Comparison of ENCODE assay signal across 8 cellular contexts in genomic region chr3:40309925-40310635, GRCh38. TPM values are rescaled to one million over a fixed set of nuclear protein-coding genes. Genes with fewer than 3 reads are reported as not detected.
DNase-seq lines count a peak whose midpoint lies in the region; ATAC-seq lines count a peak whose summit lies in the region.

No MANE protein-coding gene starts in this region.

- DNase-seq in stimulated activated CD4-positive, alpha-beta T cell treated with anti-CD3 and anti-CD28 coated beads, Interleukin-12 subunit alpha, Interleukin-12 subunit beta, amount 100 ng/mL, for 4 hours: peak; percentile 30
- DNase-seq in stimulated activated CD4-positive, alpha-beta T cell treated with anti-CD3 and anti-CD28 coated beads, Interleukin-4, amount 100 ng/mL, for 24 hours: no peak
- peak; percentile 3 for DNase-seq in NCI-H345 treated with DMSO at 0.1 percent for 48 hours (lab: John Stamatoyannopoulos, UW; ENCODE audit: unreplicated experiment)
- DNase-seq in amniotic epithelial cell (ENCODE audit: low read depth): peak; percentile 32
- DNase-seq in left cardiac atrium: peak; percentile 62
- peak; percentile 39 for DNase-seq in pons (ENCODE audit: low spot score)
- DNase-seq in KBM-7: no peak

- in situ Hi-C loops in KBM-7 (cut with MboI; ENCODE audit: low pct_unique_long_range_greater_than_20kb, low sequenced_read_pairs): loop anchor here (25.0 kb wide), 1 partner anchor 123 kb away; no protein-coding TSS in a partner anchor

- intact Hi-C loops in left cardiac atrium (cut with DNase I): no loop called here

- ATAC-seq in HG02763 (IDR thresholded peaks at IDR 0.05; ENCODE audit: unreplicated experiment): peak; percentile 23
- peak; percentile 40 to 48 for ATAC-seq in left cardiac atrium

RNA-seq across cellular contexts. Expression of gene EIF1B, which starts 0.6 kb away (rescaled TPM):
- total RNA-seq in left cardiac atrium: 100 to 1,000 TPM; 194 to 210 TPM

Comparison
In these comparisons a context has a peak if more than half of its experiments do, and no peak if none do; other contexts are left out.
1. DNase-seq: peak in stimulated activated CD4-positive, alpha-beta T cell treated with anti-CD3 and anti-CD28 coated beads, Interleukin-12 subunit alpha, Interleukin-12 subunit beta, amount 100 ng/mL, for 4 hours (single experiment), NCI-H345 treated with DMSO at 0.1 percent for 48 hours (single experiment), amniotic epithelial cell (single experiment), left cardiac atrium (single experiment) and pons (single experiment); none in stimulated activated CD4-positive, alpha-beta T cell treated with anti-CD3 and anti-CD28 coated beads, Interleukin-4, amount 100 ng/mL, for 24 hours (single experiment) and KBM-7 (single experiment).